28 cellular contexts compared by ENCODE assay signal in genomic region chr2:149401007-149401406, GRCh38.
DNase-seq lines count a peak whose midpoint lies in the region; ATAC-seq and TF ChIP-seq lines count a peak whose summit lies in the region.
"Had no signal": no experiment of that assay in that cellular context is flagged by ENCODE, and none has a peak within 500 bp of the region (broad histone marks: within the 10 kb centered on the region; RNA-seq: fewer than 3 reads in every experiment).

No MANE protein-coding gene starts in this region.

- peak; percentile 31 for DNase-seq in AG08395 (ENCODE audit: low spot score)
- DNase-seq in HS-5 (ENCODE audit: low read depth), result peak; percentile 87
- DNase-seq in WTC11 (ENCODE audit: low spot score), result no peak
- DNase-seq in glomerular visceral epithelial cell (ENCODE audit: extremely low spot score), result peak; percentile 29
- DNase-seq in DMS153 treated with DMSO at 0.1 percent for 48 hours (lab: John Stamatoyannopoulos, UW; ENCODE audit: unreplicated experiment), result no peak
- no peak for DNase-seq in activated T-cell treated with anti-CD3 and anti-CD28 coated beads, Interleukin-2, amount 50 U/mL, for 72 hours
- DNase-seq: activated CD4-positive, alpha-beta T cell treated with anti-CD3 and anti-CD28 coated beads, Interleukin-2, amount 10 ng/mL, durations not matched to agents 7 days and 5 days; activated CD8-positive, alpha-beta memory T cell treated with anti-CD3 and anti-CD28 coated beads, Interleukin-2, amount 10 ng/mL, durations not matched to agents 7 days and 5 days; activated naive CD4-positive, alpha-beta T cell treated with anti-CD3 and anti-CD28 coated beads, Interleukin-2, amount 10 ng/mL, durations not matched to agents 7 days and 5 days; amniotic stem cell; caudate nucleus; COR-L47; DMS79; endodermal cell; esophagus squamous epithelium; KG1; left cardiac atrium; NCI-H146; NCI-H2171 treated with DMSO at 0.1 percent for 48 hours; NCI-H69; psoas muscle; small intestine; stimulated activated CD4-positive, alpha-beta T cell treated with anti-CD3 and anti-CD28 coated beads, Interleukin-1b, Interleukin-23, amount 100 ng/mL, for 48 hours; upper lobe of left lung had no signal

- TF ChIP-seq CTCF in WTC11 (IDR thresholded peaks at IDR 0.05), result no peak

- H3K27me3 Mint-ChIP-seq in WTC11 (ENCODE audit: low read depth), result no peaks in the 10 kb centered on the region
- peaks cover 4% of the 10 kb centered on the region for H3K27me3 Mint-ChIP-seq in activated T-cell treated with anti-CD3 and anti-CD28 coated beads, Interleukin-2, amount 50 U/mL, for 72 hours (ENCODE audit: low read depth)

- H3K4me3 Mint-ChIP-seq in WTC11, result no peak overlapping the region
- H3K4me3 Mint-ChIP-seq in activated T-cell treated with anti-CD3 and anti-CD28 coated beads, Interleukin-2, amount 50 U/mL, for 72 hours, result no peak overlapping the region
- H3K4me3 Mint-ChIP-seq: activated CD4-positive, alpha-beta T cell treated with anti-CD3 and anti-CD28 coated beads, Interleukin-2, amount 10 ng/mL, durations not matched to agents 7 days and 5 days; activated CD8-positive, alpha-beta memory T cell treated with anti-CD3 and anti-CD28 coated beads, Interleukin-2, amount 10 ng/mL, durations not matched to agents 7 days and 5 days; activated naive CD4-positive, alpha-beta T cell treated with anti-CD3 and anti-CD28 coated beads, Interleukin-2, amount 10 ng/mL, durations not matched to agents 7 days and 5 days; endodermal cell had no signal

- H3K9me3 Mint-ChIP-seq in WTC11, result peaks cover 11% of the 10 kb centered on the region
- peaks cover 0 to 1% of the 10 kb centered on the region in 2 donors for H3K9me3 Mint-ChIP-seq in activated T-cell treated with anti-CD3 and anti-CD28 coated beads, Interleukin-2, amount 50 U/mL, for 72 hours

- CTCF ChIA-PET in WTC11 (lab: Charles Lee), result no interaction called here

- peaks cover 10% of the 10 kb centered on the region for H3K36me3 Mint-ChIP-seq in WTC11
- H3K36me3 Mint-ChIP-seq in activated T-cell treated with anti-CD3 and anti-CD28 coated beads, Interleukin-2, amount 50 U/mL, for 72 hours (ENCODE audit: insufficient read depth in 2 of 2), result no peaks in the 10 kb centered on the region
- H3K36me3 Mint-ChIP-seq: activated CD8-positive, alpha-beta memory T cell treated with anti-CD3 and anti-CD28 coated beads, Interleukin-2, amount 10 ng/mL, durations not matched to agents 7 days and 5 days; activated naive CD4-positive, alpha-beta T cell treated with anti-CD3 and anti-CD28 coated beads, Interleukin-2, amount 10 ng/mL, durations not matched to agents 7 days and 5 days had no signal

- POLR2A ChIA-PET in WTC11 (lab: Charles Lee), result no interaction called here

- no peak overlapping the region for H3K27ac Mint-ChIP-seq in WTC11
- H3K27ac Mint-ChIP-seq in activated T-cell treated with anti-CD3 and anti-CD28 coated beads, Interleukin-2, amount 50 U/mL, for 72 hours, result no peak overlapping the region
- H3K27ac Mint-ChIP-seq: activated CD4-positive, alpha-beta T cell treated with anti-CD3 and anti-CD28 coated beads, Interleukin-2, amount 10 ng/mL, durations not matched to agents 7 days and 5 days; activated CD8-positive, alpha-beta memory T cell treated with anti-CD3 and anti-CD28 coated beads, Interleukin-2, amount 10 ng/mL, durations not matched to agents 7 days and 5 days; activated naive CD4-positive, alpha-beta T cell treated with anti-CD3 and anti-CD28 coated beads, Interleukin-2, amount 10 ng/mL, durations not matched to agents 7 days and 5 days; endodermal cell had no signal

- peaks cover 11% of the 10 kb centered on the region for H3K4me1 Mint-ChIP-seq in WTC11
- no peaks in the 10 kb centered on the region for H3K4me1 Mint-ChIP-seq in activated T-cell treated with anti-CD3 and anti-CD28 coated beads, Interleukin-2, amount 50 U/mL, for 72 hours (ENCODE audit: low read depth)
- H3K4me1 Mint-ChIP-seq: activated CD4-positive, alpha-beta T cell treated with anti-CD3 and anti-CD28 coated beads, Interleukin-2, amount 10 ng/mL, durations not matched to agents 7 days and 5 days; activated CD8-positive, alpha-beta memory T cell treated with anti-CD3 and anti-CD28 coated beads, Interleukin-2, amount 10 ng/mL, durations not matched to agents 7 days and 5 days; activated naive CD4-positive, alpha-beta T cell treated with anti-CD3 and anti-CD28 coated beads, Interleukin-2, amount 10 ng/mL, durations not matched to agents 7 days and 5 days had no signal

- no peak for ATAC-seq in WTC11
- ATAC-seq in HG03045 (IDR thresholded peaks at IDR 0.05; ENCODE audit: unreplicated experiment), result no peak
- no peak for ATAC-seq in GM18511 (IDR thresholded peaks at IDR 0.05; ENCODE audit: unreplicated experiment)
- no peak for ATAC-seq in activated T-cell treated with anti-CD3 and anti-CD28 coated beads, Interleukin-2, amount 50 U/mL, for 72 hours (replicated peaks in 1 of 2)
- ATAC-seq: A549; activated CD8-positive, alpha-beta memory T cell treated with anti-CD3 and anti-CD28 coated beads, Interleukin-2, amount 10 ng/mL, durations not matched to agents 7 days and 5 days; GM12878; left cardiac atrium; psoas muscle had no signal

TF ChIP-seq in WTC11, 78 proteins besides CTCF, POLR2A, EP300 and RAD21:
- no peak for TF ChIP-seq MAX (CRISPR knock-in tag; IDR thresholded peaks at IDR 0.05)
- no peak for TF ChIP-seq ZSCAN18 (CRISPR knock-in tag; IDR thresholded peaks at IDR 0.05)
- TF ChIP-seq NFYB (CRISPR knock-in tag; conservative IDR thresholded peaks at IDR 0.05; ENCODE audit: low read depth), result peak; percentile 69
- TF ChIP-seq USF2 (CRISPR knock-in tag; IDR thresholded peaks at IDR 0.05), result 0 out of 2 replicates have a peak, but pooled peaks have one; percentile 38

Comparison
In these comparisons a context has a peak if more than half of its experiments do, and no peak if none do; other contexts are left out.
1. DNase-seq: peak in AG08395 (single experiment), HS-5 (single experiment) and glomerular visceral epithelial cell (single experiment); none in WTC11 (single experiment), DMS153 treated with DMSO at 0.1 percent for 48 hours (single experiment) and activated T-cell treated with anti-CD3 and anti-CD28 coated beads, Interleukin-2, amount 50 U/mL, for 72 hours (0 of 2).